In genomic region chrX:13398073-13398823, GRCh38 we compare ENCODE assay signal across 8 cellular contexts.
DNase-seq lines count a peak whose midpoint lies in the region; ATAC-seq lines count a peak whose summit lies in the region.

No MANE protein-coding gene starts in this region.

- H3K27ac ChIP-seq in epithelial cell of prostate: peak overlapping the region; percentile 92

- DNase-seq in COLO829 (ENCODE audit: low spot score) (peak; percentile 74), NCI-H2196 treated with DMSO at 0.1 percent for 48 hours (lab: John Stamatoyannopoulos, UW; ENCODE audit: unreplicated experiment) (peak; percentile 11), epithelial cell of prostate (ENCODE audit: low read depth, low spot score) (peak; percentile 92), non-pigmented ciliary epithelial cell (ENCODE audit: low read depth) (peak; percentile 96), GF-D8 (lab: John Stamatoyannopoulos, UW) (no peak), NCI-H1694 (lab: John Stamatoyannopoulos, UW) (no peak), globus pallidus (ENCODE audit: low spot score) (no peak)

- ATAC-seq in HG02840 (IDR thresholded peaks at IDR 0.05; ENCODE audit: low FRiP score, unreplicated experiment): no peak

Comparison
In these comparisons a context has a peak if more than half of its experiments do, and no peak if none do; other contexts are left out.
1. DNase-seq: peak in COLO829 (single experiment), NCI-H2196 treated with DMSO at 0.1 percent for 48 hours (single experiment), epithelial cell of prostate (single experiment) and non-pigmented ciliary epithelial cell (single experiment); none in GF-D8 (single experiment), NCI-H1694 (single experiment) and globus pallidus (single experiment).